Comparison of ENCODE assay signal across 9 cellular contexts in genomic region chr5:177378884-177379883, GRCh38. TPM values are rescaled to one million over a fixed set of nuclear protein-coding genes. Genes with fewer than 3 reads are reported as not detected.
DNase-seq lines count a peak whose midpoint lies in the region; FAIRE-seq and TF ChIP-seq lines count a peak whose summit lies in the region.
"Had no signal": no experiment of that assay in that cellular context is flagged by ENCODE, and none has a peak within 500 bp of the region (broad histone marks: within the 10 kb centered on the region; RNA-seq: fewer than 3 reads in every experiment).

No MANE protein-coding gene starts in this region.

- no peak for FAIRE-seq in small intestine (lab: Jason Lieb, UNC)

- WGBS in small intestine, 3 donors = 71 to 77% (median 75%) methylated on average over 15 of the region's 15 CpGs

- H3K4me3 Mint-ChIP-seq in chondrocyte (ENCODE audit: unreplicated experiment) = no peak overlapping the region

- peak overlapping the region; percentile 49 for H3K27ac Mint-ChIP-seq in chondrocyte (ENCODE audit: unreplicated experiment)

- TF ChIP-seq CTCF in chondrocyte (IDR thresholded peaks at IDR 0.05) = no peak

- no peaks in the 10 kb centered on the region for H3K4me1 ChIP-seq in small intestine (ENCODE audit: control insufficient read depth in 2 of 2, insufficient read depth in 1 of 2, low read depth in 1 of 2, low read length in 1 of 2)

- peaks cover 14% of the 10 kb centered on the region for H3K4me1 Mint-ChIP-seq in chondrocyte (ENCODE audit: low read depth)

- H3K4me3 ChIP-seq in MG63 = no peak overlapping the region
- H3K4me3 ChIP-seq in small intestine (ENCODE audit: low read depth in 1 of 2, low read length in 2 of 2) = no peak overlapping the region

- H3K27ac ChIP-seq in small intestine (ENCODE audit: low read depth in 1 of 2, low read length in 1 of 2) = no peak overlapping the region
- H3K27ac ChIP-seq: neutrophil had no signal

- H3K27me3 Mint-ChIP-seq in chondrocyte (ENCODE audit: low read depth) = peaks cover 8% of the 10 kb centered on the region

- H3K36me3 ChIP-seq in MG63 (no peaks in the 10 kb centered on the region), small intestine (ENCODE audit: control insufficient read depth in 2 of 2, insufficient read depth in 2 of 2, low read length in 2 of 2) (no peaks in the 10 kb centered on the region)

- DNase-seq in stimulated activated naive CD4-positive, alpha-beta T cell treated with Interleukin-2 at 50 U/mL for 16 hours (lab: John Stamatoyannopoulos, UW) = peak; percentile 27
- no peak for DNase-seq in stimulated activated naive CD4-positive, alpha-beta T cell (lab: John Stamatoyannopoulos, UW)
- DNase-seq in MG63 (peak; percentile 58), chondrocyte (ENCODE audit: low spot score) (no peak), superior temporal gyrus (ENCODE audit: extremely low spot score) (peak; percentile 40), NCI-H2196 treated with DMSO at 0.1 percent for 48 hours (lab: John Stamatoyannopoulos, UW; ENCODE audit: unreplicated experiment) (no peak), small intestine (no peak), C1 segment of cervical spinal cord (lab: John Stamatoyannopoulos, UW) (no peak)

- no peaks in the 10 kb centered on the region for H3K27me3 ChIP-seq in MG63
- no peaks in the 10 kb centered on the region for H3K27me3 ChIP-seq in small intestine (ENCODE audit: control insufficient read depth in 2 of 2, insufficient read depth in 2 of 2, low read length in 2 of 2)
- H3K27me3 ChIP-seq: neutrophil had no signal

- no peaks in the 10 kb centered on the region for H3K9me3 ChIP-seq in MG63
- H3K9me3 ChIP-seq in small intestine (ENCODE audit: control insufficient read depth, low read depth) = no peaks in the 10 kb centered on the region
- H3K9me3 ChIP-seq: neutrophil had no signal

- no peaks in the 10 kb centered on the region for H3K9me3 Mint-ChIP-seq in chondrocyte (ENCODE audit: low read depth)

- no peaks in the 10 kb centered on the region for H3K36me3 Mint-ChIP-seq in chondrocyte (ENCODE audit: low read depth)

RNA-seq across cellular contexts. Expression of gene SLC34A1, which starts 5.0 kb away (rescaled TPM):
- not detected in 2 replicates for total RNA-seq in MG63 (2014; rRNA removed; shearing (Covaris generic); ENCODE audit: low replicate concordance)
- total RNA-seq in chondrocyte = not detected in 3 replicates
- polyA plus RNA-seq in small intestine = under 1 TPM in 1 of 3 donors, not detected in 2; 0.01 TPM

RNA-seq across cellular contexts. Expression of gene PFN3, which starts 21.3 kb away (rescaled TPM):
- total RNA-seq in MG63 (2014; rRNA removed; shearing (Covaris generic); ENCODE audit: low replicate concordance) = not detected in 2 replicates
- not detected in 3 replicates for total RNA-seq in chondrocyte
- polyA plus RNA-seq in small intestine = not detected

RNA-seq across cellular contexts. Expression of gene RGS14, which starts 21.5 kb away (rescaled TPM):
- total RNA-seq in MG63 (2014; rRNA removed; shearing (Covaris generic); ENCODE audit: low replicate concordance) = 10.7 and 16.7 TPM in 2 replicates
- total RNA-seq in chondrocyte = 6.8 to 11.6 TPM (median 10.1 TPM) in 3 replicates
- polyA plus RNA-seq in small intestine = 10 to 100 TPM; 12.8 to 22.7 (median 18.6) TPM

RNA-seq across cellular contexts. Expression of gene LMAN2, which starts 27.7 kb away (rescaled TPM):
- total RNA-seq in MG63 (2014; rRNA removed; shearing (Covaris generic); ENCODE audit: low replicate concordance) = 296 and 502 TPM in 2 replicates
- total RNA-seq in chondrocyte = 76.6 to 128 TPM (median 83.4 TPM) in 3 replicates
- 100 to 1,000 TPM in 1 of 3 donors, 10 to 100 TPM in 2; 73.6 to 304 (median 91.9) TPM for polyA plus RNA-seq in small intestine

RNA-seq across cellular contexts. Expression of gene F12, which starts 30.2 kb away (rescaled TPM):
- total RNA-seq in MG63 (2014; rRNA removed; shearing (Covaris generic); ENCODE audit: low replicate concordance) = 1.3 and 2.3 TPM in 2 replicates
- total RNA-seq in chondrocyte = 0.99 to 2.1 TPM (median 1.8 TPM) in 3 replicates
- polyA plus RNA-seq in small intestine = 10 to 100 TPM; 17.0 to 22.4 (median 20.3) TPM

Comparison
In these comparisons a context has a peak if more than half of its experiments do, and no peak if none do; other contexts are left out.
1. DNase-seq: peak in stimulated activated naive CD4-positive, alpha-beta T cell treated with Interleukin-2 at 50 U/mL for 16 hours (single experiment), MG63 (single experiment) and superior temporal gyrus (single experiment); none in stimulated activated naive CD4-positive, alpha-beta T cell (0 of 6), chondrocyte (single experiment), NCI-H2196 treated with DMSO at 0.1 percent for 48 hours (single experiment), small intestine (single experiment) and C1 segment of cervical spinal cord (0 of 14).